ENCODE assay signal across 13 cellular contexts in the genomic region with DNA sequence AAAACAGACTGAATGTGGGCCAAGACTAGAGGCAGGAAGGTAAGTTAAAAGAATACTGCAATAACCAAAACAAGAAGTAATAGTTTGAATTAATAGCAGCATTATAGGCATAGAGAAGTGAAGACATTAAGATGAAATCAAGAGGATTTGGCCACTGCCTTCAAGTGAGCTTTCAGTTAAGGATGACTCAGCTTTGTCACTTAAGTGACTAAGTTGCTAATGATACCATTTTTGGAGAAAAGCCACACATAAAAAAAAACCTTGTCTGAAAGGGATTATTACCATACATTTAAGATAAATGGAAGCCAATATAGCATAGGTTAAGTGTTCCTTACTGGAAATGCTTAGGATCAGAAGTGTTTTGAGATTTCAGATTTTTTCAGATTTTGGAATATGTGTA. TPM values are rescaled to one million over a fixed set of nuclear protein-coding genes. Genes with fewer than 3 reads are reported as not detected.
DNase-seq lines count a peak whose midpoint lies in the region; ATAC-seq, FAIRE-seq and TF ChIP-seq lines count a peak whose summit lies in the region.
"Had no signal": no experiment of that assay in that cellular context is flagged by ENCODE, and none has a peak within 500 bp of the region (broad histone marks: within the 10 kb centered on the region; RNA-seq: fewer than 3 reads in every experiment).

No MANE protein-coding gene starts in this region.

- ATAC-seq in SK-N-SH treated with all-trans-retinoic acid at 6 μM for 48 hours = peak; percentile 47
- no peak for ATAC-seq in HG02973 (IDR thresholded peaks at IDR 0.05; ENCODE audit: unreplicated experiment)

- TF ChIP-seq POLR2A in H54 (IDR thresholded peaks at IDR 0.05; ENCODE audit: low read depth, low read length) = no peak

- peak; percentile 57 for DNase-seq in AG08395 (ENCODE audit: low spot score)
- no peak for DNase-seq in H54 (ENCODE audit: insufficient read length, low spot score)
- DNase-seq in fibroblast of villous mesenchyme (ENCODE audit: low read depth) = peak; percentile 49
- DNase-seq in NCI-H1436 treated with DMSO at 0.1 percent for 48 hours (lab: John Stamatoyannopoulos, UW) = no peak
- no peak for DNase-seq in DMS79 (lab: John Stamatoyannopoulos, UW)
- DNase-seq in NCI-H524 treated with DMSO at 0.1 percent for 48 hours (lab: John Stamatoyannopoulos, UW) = no peak
- DNase-seq: activated CD4-positive, CD25-positive, alpha-beta regulatory T cell; foreskin melanocyte; sigmoid colon; stimulated activated CD8-positive, alpha-beta memory T cell treated with anti-CD3 and anti-CD28 coated beads, Interleukin-4, amount 100 ng/mL, for 48 hours had no signal

- no peak for TF ChIP-seq CTCF in fibroblast of villous mesenchyme (IDR thresholded peaks at IDR 0.05; ENCODE audit: insufficient read depth, low read depth, low read length)

- peak; percentile 94 for FAIRE-seq in H54 (lab: Jason Lieb, UNC)
- FAIRE-seq: D721Med had no signal

- no peak overlapping the region for H3K4me3 ChIP-seq in fibroblast of villous mesenchyme (ENCODE audit: low read depth, low read length)
- H3K4me3 ChIP-seq: sigmoid colon had no signal

TF ChIP-seq in SK-N-SH treated with all-trans-retinoic acid at 6 μM for 48 hours, 23 proteins besides CTCF, POLR2A, EP300 and RAD21:
- TF ChIP-seq OSR1 (CRISPR knock-in tag; IDR thresholded peaks at IDR 0.05) (no peak), PPARA (CRISPR knock-in tag; IDR thresholded peaks at IDR 0.05; ENCODE audit: borderline replicate concordance) (no peak), ISL1 (CRISPR knock-in tag; IDR thresholded peaks at IDR 0.05) (0 out of 2 replicates have a peak, but pooled peaks have one; percentile 15), ZFP3 (CRISPR knock-in tag; IDR thresholded peaks at IDR 0.05) (no peak), TCF4 (CRISPR knock-in tag; IDR thresholded peaks at IDR 0.05; ENCODE audit: borderline replicate concordance) (no peak)
- TF ChIP-seq, protein P1, sequence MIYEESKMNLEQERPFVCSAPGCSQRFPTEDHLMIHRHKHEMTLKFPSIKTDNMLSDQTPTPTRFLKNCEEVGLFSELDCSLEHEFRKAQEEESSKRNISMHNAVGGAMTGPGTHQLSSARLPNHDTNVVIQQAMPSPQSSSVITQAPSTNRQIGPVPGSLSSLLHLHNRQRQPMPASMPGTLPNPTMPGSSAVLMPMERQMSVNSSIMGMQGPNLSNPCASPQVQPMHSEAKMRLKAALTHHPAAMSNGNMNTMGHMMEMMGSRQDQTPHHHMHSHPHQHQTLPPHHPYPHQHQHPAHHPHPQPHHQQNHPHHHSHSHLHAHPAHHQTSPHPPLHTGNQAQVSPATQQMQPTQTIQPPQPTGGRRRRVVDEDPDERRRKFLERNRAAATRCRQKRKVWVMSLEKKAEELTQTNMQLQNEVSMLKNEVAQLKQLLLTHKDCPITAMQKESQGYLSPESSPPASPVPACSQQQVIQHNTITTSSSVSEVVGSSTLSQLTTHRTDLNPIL (CRISPR knock-in tag; IDR thresholded peaks at IDR 0.05; ENCODE audit: low read depth) = no peak

RNA-seq across cellular contexts. Expression of gene ECPAS, which starts 57.0 kb away (rescaled TPM):
- total RNA-seq in fibroblast of villous mesenchyme = 99.3 and 114 TPM in 2 replicates

Comparison
In these comparisons a context has a peak if more than half of its experiments do, and no peak if none do; other contexts are left out.
1. DNase-seq: peak in AG08395 (single experiment) and fibroblast of villous mesenchyme (single experiment); none in H54 (single experiment), NCI-H1436 treated with DMSO at 0.1 percent for 48 hours (single experiment), DMS79 (single experiment) and NCI-H524 treated with DMSO at 0.1 percent for 48 hours (single experiment).